In the genomic region with DNA sequence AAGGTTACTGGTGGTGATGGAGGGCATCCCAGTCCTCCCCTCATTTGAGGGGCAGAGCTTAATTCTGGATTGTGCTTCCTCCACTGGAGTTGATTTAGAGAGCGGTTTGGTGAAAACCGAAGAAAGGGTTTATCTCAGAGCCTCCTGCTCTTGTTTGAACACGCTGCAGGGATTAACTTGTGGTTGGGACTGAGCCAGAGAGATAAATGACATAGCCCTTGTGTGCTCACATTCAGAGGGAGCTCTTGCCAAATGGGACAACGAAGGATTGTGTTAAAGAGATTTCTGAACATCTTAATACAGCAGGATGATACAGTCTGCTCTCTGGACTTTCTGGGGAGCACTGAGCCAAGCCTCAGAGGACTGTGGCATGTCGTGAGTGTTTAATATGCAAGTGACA, we compare ENCODE assay signal across 12 cellular contexts.
A peak's percentile ranks its signal among the peaks of the same experiment; 100 is the strongest.
DNase-seq lines count a peak whose midpoint lies in the region; ATAC-seq and TF ChIP-seq lines count a peak whose summit lies in the region.
"Had no signal": no experiment of that assay in that cellular context is flagged by ENCODE, and none has a peak within 500 bp of the region (broad histone marks: within the 10 kb centered on the region; RNA-seq: fewer than 3 reads in every experiment).

No MANE protein-coding gene starts in this region.

- ATAC-seq in left lobe of liver = peak; percentile 45

- H3K4me3 Mint-ChIP-seq in activated T-helper 1 cell treated with anti-CD3 and anti-CD28 coated beads, Interleukin-12 subunit alpha, Interleukin-12 subunit beta, Interleukin-2, Interleukin-4 antibody, amounts not matched to agents 30 ng/mL and 10 ng/mL and 1 ng/mL, durations not matched to agents 14 hours and 24 hours and 36 hours = no peak overlapping the region
- no peak overlapping the region for H3K4me3 Mint-ChIP-seq in activated CD4-positive, alpha-beta T cell treated with anti-CD3 and anti-CD28 coated beads, Interleukin-2, amount 10 ng/mL, durations not matched to agents 24 days and 14 days
- H3K4me3 Mint-ChIP-seq: CD4-positive, CD25-positive, alpha-beta regulatory T cell had no signal

- DNase-seq in DMS 273 treated with DMSO at 0.1 percent for 48 hours (lab: John Stamatoyannopoulos, UW) = peak; percentile 58
- DNase-seq in NCI-H2171 treated with DMSO at 0.1 percent for 48 hours (lab: John Stamatoyannopoulos, UW) = peak; percentile 49
- DNase-seq in astrocyte of the hippocampus (ENCODE audit: low read depth, low spot score) = peak; percentile 75
- no peak for DNase-seq in left lobe of liver (ENCODE audit: low spot score)
- no peak for DNase-seq in GM19240 (ENCODE audit: insufficient read length, low spot score)
- DNase-seq in activated T-helper 1 cell treated with anti-CD3 and anti-CD28 coated beads, Interleukin-12 subunit alpha, Interleukin-12 subunit beta, Interleukin-2, Interleukin-4 antibody, amounts not matched to agents 30 ng/mL and 10 ng/mL and 1 ng/mL, durations not matched to agents 14 hours and 24 hours and 36 hours (ENCODE audit: low spot score) = no peak
- no peak for DNase-seq in thyroid gland
- no peak for DNase-seq in activated CD4-positive, alpha-beta T cell treated with anti-CD3 and anti-CD28 coated beads, Interleukin-2, amount 10 ng/mL, durations not matched to agents 24 days and 14 days
- DNase-seq: CD4-positive, CD25-positive, alpha-beta regulatory T cell; H7; stimulated activated CD4-positive, alpha-beta T cell treated with anti-CD3 and anti-CD28 coated beads, Interleukin-1b, Interleukin-23, amount 100 ng/mL, for 48 hours; tibial artery had no signal

- H3K36me3 ChIP-seq in thyroid gland = no peaks in the 10 kb centered on the region
- H3K36me3 ChIP-seq: tibial artery had no signal

- no peak overlapping the region for H3K27ac Mint-ChIP-seq in activated T-helper 1 cell treated with anti-CD3 and anti-CD28 coated beads, Interleukin-12 subunit alpha, Interleukin-12 subunit beta, Interleukin-2, Interleukin-4 antibody, amounts not matched to agents 30 ng/mL and 10 ng/mL and 1 ng/mL, durations not matched to agents 14 hours and 24 hours and 36 hours
- H3K27ac Mint-ChIP-seq in activated CD4-positive, alpha-beta T cell treated with anti-CD3 and anti-CD28 coated beads, Interleukin-2, amount 10 ng/mL, durations not matched to agents 24 days and 14 days = no peak overlapping the region
- H3K27ac Mint-ChIP-seq: CD4-positive, CD25-positive, alpha-beta regulatory T cell had no signal

- H3K27me3 Mint-ChIP-seq in activated T-helper 1 cell treated with anti-CD3 and anti-CD28 coated beads, Interleukin-12 subunit alpha, Interleukin-12 subunit beta, Interleukin-2, Interleukin-4 antibody, amounts not matched to agents 30 ng/mL and 10 ng/mL and 1 ng/mL, durations not matched to agents 14 hours and 24 hours and 36 hours (ENCODE audit: insufficient read depth) = peaks cover 2% of the 10 kb centered on the region
- no peaks in the 10 kb centered on the region for H3K27me3 Mint-ChIP-seq in activated CD4-positive, alpha-beta T cell treated with anti-CD3 and anti-CD28 coated beads, Interleukin-2, amount 10 ng/mL, durations not matched to agents 24 days and 14 days
- H3K27me3 Mint-ChIP-seq: CD4-positive, CD25-positive, alpha-beta regulatory T cell had no signal

- no peak overlapping the region for H3K4me3 ChIP-seq in thyroid gland (replicated peaks in 1 of 3)
- H3K4me3 ChIP-seq: tibial artery had no signal

- 25% methylated on average over 4 of the region's 5 CpGs for WGBS in thyroid gland, 2 donors

- peaks cover 3% of the 10 kb centered on the region for H3K9me3 Mint-ChIP-seq in activated T-helper 1 cell treated with anti-CD3 and anti-CD28 coated beads, Interleukin-12 subunit alpha, Interleukin-12 subunit beta, Interleukin-2, Interleukin-4 antibody, amounts not matched to agents 30 ng/mL and 10 ng/mL and 1 ng/mL, durations not matched to agents 14 hours and 24 hours and 36 hours
- H3K9me3 Mint-ChIP-seq in activated CD4-positive, alpha-beta T cell treated with anti-CD3 and anti-CD28 coated beads, Interleukin-2, amount 10 ng/mL, durations not matched to agents 24 days and 14 days = peaks cover 5% of the 10 kb centered on the region

- TF ChIP-seq CTCF in thyroid gland (IDR thresholded peaks at IDR 0.05) = no peak

- no peak overlapping the region for H3K27ac ChIP-seq in thyroid gland
- H3K27ac ChIP-seq: tibial artery had no signal

- no peak for TF ChIP-seq POLR2A in thyroid gland (IDR thresholded peaks at IDR 0.05)

- H3K9me3 ChIP-seq in thyroid gland = no peaks in the 10 kb centered on the region

- peaks cover 0 to 9% of the 10 kb centered on the region in 2 donors for H3K4me1 ChIP-seq in thyroid gland
- H3K4me1 ChIP-seq: tibial artery had no signal

- H3K36me3 Mint-ChIP-seq in activated T-helper 1 cell treated with anti-CD3 and anti-CD28 coated beads, Interleukin-12 subunit alpha, Interleukin-12 subunit beta, Interleukin-2, Interleukin-4 antibody, amounts not matched to agents 30 ng/mL and 10 ng/mL and 1 ng/mL, durations not matched to agents 14 hours and 24 hours and 36 hours (ENCODE audit: low read depth) = no peaks in the 10 kb centered on the region
- H3K36me3 Mint-ChIP-seq in activated CD4-positive, alpha-beta T cell treated with anti-CD3 and anti-CD28 coated beads, Interleukin-2, amount 10 ng/mL, durations not matched to agents 24 days and 14 days (ENCODE audit: low read depth) = no peaks in the 10 kb centered on the region

- intact Hi-C loops in activated T-helper 1 cell treated with anti-CD3 and anti-CD28 coated beads, Interleukin-12 subunit alpha, Interleukin-12 subunit beta, Interleukin-2, Interleukin-4 antibody, amounts not matched to agents 30 ng/mL and 10 ng/mL and 1 ng/mL, durations not matched to agents 14 hours and 24 hours and 36 hours (cut with micrococcal nuclease) = no loop called here
- intact Hi-C loops in thyroid gland (cut with DNase I) = no loop called here
- intact Hi-C loops in activated CD4-positive, alpha-beta T cell treated with anti-CD3 and anti-CD28 coated beads, Interleukin-2, amount 10 ng/mL, durations not matched to agents 24 days and 14 days (cut with micrococcal nuclease) = no loop called here

- H3K4me1 Mint-ChIP-seq in activated T-helper 1 cell treated with anti-CD3 and anti-CD28 coated beads, Interleukin-12 subunit alpha, Interleukin-12 subunit beta, Interleukin-2, Interleukin-4 antibody, amounts not matched to agents 30 ng/mL and 10 ng/mL and 1 ng/mL, durations not matched to agents 14 hours and 24 hours and 36 hours (ENCODE audit: low read depth) = no peaks in the 10 kb centered on the region
- peaks cover 2% of the 10 kb centered on the region for H3K4me1 Mint-ChIP-seq in activated CD4-positive, alpha-beta T cell treated with anti-CD3 and anti-CD28 coated beads, Interleukin-2, amount 10 ng/mL, durations not matched to agents 24 days and 14 days

- H3K27me3 ChIP-seq in thyroid gland = no peaks in the 10 kb centered on the region
- H3K27me3 ChIP-seq: tibial artery had no signal

Comparison
In these comparisons a context has a peak if more than half of its experiments do, and no peak if none do; other contexts are left out.
1. DNase-seq: peak in DMS 273 treated with DMSO at 0.1 percent for 48 hours (single experiment), NCI-H2171 treated with DMSO at 0.1 percent for 48 hours (single experiment) and astrocyte of the hippocampus (single experiment); none in left lobe of liver (single experiment), GM19240 (single experiment), activated T-helper 1 cell treated with anti-CD3 and anti-CD28 coated beads, Interleukin-12 subunit alpha, Interleukin-12 subunit beta, Interleukin-2, Interleukin-4 antibody, amounts not matched to agents 30 ng/mL and 10 ng/mL and 1 ng/mL, durations not matched to agents 14 hours and 24 hours and 36 hours (single experiment), thyroid gland (0 of 2) and activated CD4-positive, alpha-beta T cell treated with anti-CD3 and anti-CD28 coated beads, Interleukin-2, amount 10 ng/mL, durations not matched to agents 24 days and 14 days (single experiment).